Comparison of ENCODE assay signal across 1 cellular context in genomic region chr10:71713135-71714040, GRCh38.
TF ChIP-seq lines count a peak whose summit lies in the region.

No MANE protein-coding gene starts in this region.

TF ChIP-seq in K562, 482 proteins besides CTCF, POLR2A, EP300 and RAD21 (continued from another document and continues in another):
- peak; percentile 31; the same call in 1 of the 2 replicates for TF ChIP-seq ZNF41 (CRISPR knock-in tag; conservative IDR thresholded peaks at IDR 0.05)
- TF ChIP-seq, protein P1, sequence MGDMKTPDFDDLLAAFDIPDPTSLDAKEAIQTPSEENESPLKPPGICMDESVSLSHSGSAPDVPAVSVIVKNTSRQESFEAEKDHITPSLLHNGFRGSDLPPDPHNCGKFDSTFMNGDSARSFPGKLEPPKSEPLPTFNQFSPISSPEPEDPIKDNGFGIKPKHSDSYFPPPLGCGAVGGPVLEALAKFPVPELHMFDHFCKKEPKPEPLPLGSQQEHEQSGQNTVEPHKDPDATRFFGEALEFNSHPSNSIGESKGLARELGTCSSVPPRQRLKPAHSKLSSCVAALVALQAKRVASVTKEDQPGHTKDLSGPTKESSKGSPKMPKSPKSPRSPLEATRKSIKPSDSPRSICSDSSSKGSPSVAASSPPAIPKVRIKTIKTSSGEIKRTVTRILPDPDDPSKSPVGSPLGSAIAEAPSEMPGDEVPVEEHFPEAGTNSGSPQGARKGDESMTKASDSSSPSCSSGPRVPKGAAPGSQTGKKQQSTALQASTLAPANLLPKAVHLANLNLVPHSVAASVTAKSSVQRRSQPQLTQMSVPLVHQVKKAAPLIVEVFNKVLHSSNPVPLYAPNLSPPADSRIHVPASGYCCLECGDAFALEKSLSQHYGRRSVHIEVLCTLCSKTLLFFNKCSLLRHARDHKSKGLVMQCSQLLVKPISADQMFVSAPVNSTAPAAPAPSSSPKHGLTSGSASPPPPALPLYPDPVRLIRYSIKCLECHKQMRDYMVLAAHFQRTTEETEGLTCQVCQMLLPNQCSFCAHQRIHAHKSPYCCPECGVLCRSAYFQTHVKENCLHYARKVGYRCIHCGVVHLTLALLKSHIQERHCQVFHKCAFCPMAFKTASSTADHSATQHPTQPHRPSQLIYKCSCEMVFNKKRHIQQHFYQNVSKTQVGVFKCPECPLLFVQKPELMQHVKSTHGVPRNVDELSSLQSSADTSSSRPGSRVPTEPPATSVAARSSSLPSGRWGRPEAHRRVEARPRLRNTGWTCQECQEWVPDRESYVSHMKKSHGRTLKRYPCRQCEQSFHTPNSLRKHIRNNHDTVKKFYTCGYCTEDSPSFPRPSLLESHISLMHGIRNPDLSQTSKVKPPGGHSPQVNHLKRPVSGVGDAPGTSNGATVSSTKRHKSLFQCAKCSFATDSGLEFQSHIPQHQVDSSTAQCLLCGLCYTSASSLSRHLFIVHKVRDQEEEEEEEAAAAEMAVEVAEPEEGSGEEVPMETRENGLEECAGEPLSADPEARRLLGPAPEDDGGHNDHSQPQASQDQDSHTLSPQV (IDR thresholded peaks at IDR 0.05): peak; percentile 52
- TF ChIP-seq PHF20 (IDR thresholded peaks at IDR 0.05; ENCODE audit: partially characterized antibody): peak; percentile 73
- TF ChIP-seq ZNF695 (CRISPR knock-in tag; IDR thresholded peaks at IDR 0.05): 0 out of 2 replicates have a peak, but pooled peaks have one; percentile 51
- peak in 1 of 2 experiments; percentile 71; a peak in 2 of 4 replicates for TF ChIP-seq ZNF639 (CRISPR knock-in tag; conservative IDR thresholded peaks at IDR 0.05 in 1 of 2, IDR thresholded peaks at IDR 0.05 in 1 of 2)
- peak; percentile 67 for TF ChIP-seq ZNF584 (CRISPR knock-in tag; IDR thresholded peaks at IDR 0.05; ENCODE audit: low read depth)
- TF ChIP-seq ZNF175 (CRISPR knock-in tag; IDR thresholded peaks at IDR 0.05; ENCODE audit: low read depth): peak; percentile 84
- peak; percentile 34 for TF ChIP-seq HMGN3 (IDR thresholded peaks at IDR 0.05; ENCODE audit: borderline replicate concordance, extremely low read depth, insufficient read length, low read depth, low read length)
- peak; percentile 29; the same call in 1 of the 2 replicates for TF ChIP-seq NFIC (IDR thresholded peaks at IDR 0.05)
- no peak for TF ChIP-seq TRIM28 (IDR thresholded peaks at IDR 0.05)
- TF ChIP-seq NR2F6 (CRISPR knock-in tag; IDR thresholded peaks at IDR 0.05): no peak
- 0 out of 2 replicates have a peak, but pooled peaks have one; percentile 26 for TF ChIP-seq PHF8 (IDR thresholded peaks at IDR 0.05; ENCODE audit: borderline replicate concordance, low read length)
- 0 out of 2 replicates have a peak, but pooled peaks have one; percentile 41 for TF ChIP-seq THRB (CRISPR knock-in tag; conservative IDR thresholded peaks at IDR 0.05)
- TF ChIP-seq NFYB (IDR thresholded peaks at IDR 0.05; ENCODE audit: extremely low read depth, insufficient read length): no peak
- TF ChIP-seq OTX1 (CRISPR knock-in tag; IDR thresholded peaks at IDR 0.05): peak; percentile 78
- 0 out of 2 replicates have a peak, but pooled peaks have one; percentile 40 for TF ChIP-seq CREB3 (tag; conservative IDR thresholded peaks at IDR 0.05; ENCODE audit: low read depth)
- peak; percentile 64; the same call in 1 of the 2 replicates for TF ChIP-seq ZKSCAN8 (CRISPR knock-in tag; IDR thresholded peaks at IDR 0.05)
- TF ChIP-seq ZBTB9 (CRISPR knock-in tag; IDR thresholded peaks at IDR 0.05): 0 out of 2 replicates have a peak, but pooled peaks have one; percentile 39
- no peak for TF ChIP-seq EGR1 (conservative IDR thresholded peaks at IDR 0.05)
- TF ChIP-seq ZNF76 (CRISPR knock-in tag; IDR thresholded peaks at IDR 0.05; ENCODE audit: borderline replicate concordance): peak; percentile 73; the same call in 1 of the 2 replicates
- TF ChIP-seq RHOXF2B (CRISPR knock-in tag; conservative IDR thresholded peaks at IDR 0.05): 0 out of 2 replicates have a peak, but pooled peaks have one; percentile 50
- no peak for TF ChIP-seq ZNF24 (IDR thresholded peaks at IDR 0.05)
- peak; percentile 47; the same call in 1 of the 2 replicates for TF ChIP-seq NR4A1 (CRISPR knock-in tag; IDR thresholded peaks at IDR 0.05)
- TF ChIP-seq NR4A1 (tag; IDR thresholded peaks at IDR 0.05): no peak
- no peak for TF ChIP-seq RB1 (IDR thresholded peaks at IDR 0.05; ENCODE audit: low read depth)
- TF ChIP-seq ZNF134 (CRISPR knock-in tag; conservative IDR thresholded peaks at IDR 0.05): 0 out of 2 replicates have a peak, but pooled peaks have one; percentile 14
- peak; percentile 28; the same call in 1 of the 2 replicates for TF ChIP-seq RBFOX2 (IDR thresholded peaks at IDR 0.05; ENCODE audit: low read depth, low read length)
- 0 out of 2 replicates have a peak, but pooled peaks have one; percentile 26 for TF ChIP-seq ZNF79 (CRISPR knock-in tag; IDR thresholded peaks at IDR 0.05; ENCODE audit: low read depth)
- peak; percentile 83; the same call in 1 of the 2 replicates for TF ChIP-seq ZFPM2 (CRISPR knock-in tag; IDR thresholded peaks at IDR 0.05)
- peak; percentile 38; the same call in 1 of the 2 replicates for TF ChIP-seq NFXL1 (CRISPR knock-in tag; IDR thresholded peaks at IDR 0.05)
- TF ChIP-seq, protein P2, sequence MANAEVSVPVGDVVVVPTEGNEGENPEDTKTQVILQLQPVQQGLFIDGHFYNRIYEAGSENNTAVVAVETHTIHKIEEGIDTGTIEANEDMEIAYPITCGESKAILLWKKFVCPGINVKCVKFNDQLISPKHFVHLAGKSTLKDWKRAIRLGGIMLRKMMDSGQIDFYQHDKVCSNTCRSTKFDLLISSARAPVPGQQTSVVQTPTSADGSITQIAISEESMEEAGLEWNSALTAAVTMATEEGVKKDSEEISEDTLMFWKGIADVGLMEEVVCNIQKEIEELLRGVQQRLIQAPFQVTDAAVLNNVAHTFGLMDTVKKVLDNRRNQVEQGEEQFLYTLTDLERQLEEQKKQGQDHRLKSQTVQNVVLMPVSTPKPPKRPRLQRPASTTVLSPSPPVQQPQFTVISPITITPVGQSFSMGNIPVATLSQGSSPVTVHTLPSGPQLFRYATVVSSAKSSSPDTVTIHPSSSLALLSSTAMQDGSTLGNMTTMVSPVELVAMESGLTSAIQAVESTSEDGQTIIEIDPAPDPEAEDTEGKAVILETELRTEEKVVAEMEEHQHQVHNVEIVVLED (CRISPR knock-in tag; IDR thresholded peaks at IDR 0.05): 0 out of 2 replicates have a peak, but pooled peaks have one; percentile 17
- TF ChIP-seq RAD51 (IDR thresholded peaks at IDR 0.05; ENCODE audit: borderline replicate concordance, low read depth): no peak
- peak; percentile 77 for TF ChIP-seq ELF1 (tag; IDR thresholded peaks at IDR 0.05)
- TF ChIP-seq GABPA (tag; conservative IDR thresholded peaks at IDR 0.05; ENCODE audit: low read depth): 0 out of 2 replicates have a peak, but pooled peaks have one; percentile 17
- TF ChIP-seq, protein P3, sequence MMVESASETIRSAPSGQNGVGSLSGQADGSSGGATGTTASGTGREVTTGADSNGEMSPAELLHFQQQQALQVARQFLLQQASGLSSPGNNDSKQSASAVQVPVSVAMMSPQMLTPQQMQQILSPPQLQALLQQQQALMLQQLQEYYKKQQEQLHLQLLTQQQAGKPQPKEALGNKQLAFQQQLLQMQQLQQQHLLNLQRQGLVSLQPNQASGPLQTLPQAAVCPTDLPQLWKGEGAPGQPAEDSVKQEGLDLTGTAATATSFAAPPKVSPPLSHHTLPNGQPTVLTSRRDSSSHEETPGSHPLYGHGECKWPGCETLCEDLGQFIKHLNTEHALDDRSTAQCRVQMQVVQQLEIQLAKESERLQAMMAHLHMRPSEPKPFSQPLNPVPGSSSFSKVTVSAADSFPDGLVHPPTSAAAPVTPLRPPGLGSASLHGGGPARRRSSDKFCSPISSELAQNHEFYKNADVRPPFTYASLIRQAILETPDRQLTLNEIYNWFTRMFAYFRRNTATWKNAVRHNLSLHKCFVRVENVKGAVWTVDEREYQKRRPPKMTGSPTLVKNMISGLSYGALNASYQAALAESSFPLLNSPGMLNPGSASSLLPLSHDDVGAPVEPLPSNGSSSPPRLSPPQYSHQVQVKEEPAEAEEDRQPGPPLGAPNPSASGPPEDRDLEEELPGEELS (CRISPR knock-in tag; IDR thresholded peaks at IDR 0.05; ENCODE audit: borderline replicate concordance): no peak
- TF ChIP-seq ZNF395 (CRISPR knock-in tag; IDR thresholded peaks at IDR 0.05): peak; percentile 36
- TF ChIP-seq ZNF133 (CRISPR knock-in tag; IDR thresholded peaks at IDR 0.05): 0 out of 2 replicates have a peak, but pooled peaks have one; percentile 15
- TF ChIP-seq BRD4 (IDR thresholded peaks at IDR 0.05): peak; percentile 88; the same call in 1 of the 2 replicates
- no peak for TF ChIP-seq ATF1 (CRISPR knock-in tag; IDR thresholded peaks at IDR 0.05)
- TF ChIP-seq ATF1 (tag; IDR thresholded peaks at IDR 0.05): peak; percentile 43; the same call in 1 of the 2 replicates
- peak; percentile 38; the same call in 1 of the 2 replicates for TF ChIP-seq HIVEP1 (CRISPR knock-in tag; IDR thresholded peaks at IDR 0.05)
- TF ChIP-seq, protein P4, sequence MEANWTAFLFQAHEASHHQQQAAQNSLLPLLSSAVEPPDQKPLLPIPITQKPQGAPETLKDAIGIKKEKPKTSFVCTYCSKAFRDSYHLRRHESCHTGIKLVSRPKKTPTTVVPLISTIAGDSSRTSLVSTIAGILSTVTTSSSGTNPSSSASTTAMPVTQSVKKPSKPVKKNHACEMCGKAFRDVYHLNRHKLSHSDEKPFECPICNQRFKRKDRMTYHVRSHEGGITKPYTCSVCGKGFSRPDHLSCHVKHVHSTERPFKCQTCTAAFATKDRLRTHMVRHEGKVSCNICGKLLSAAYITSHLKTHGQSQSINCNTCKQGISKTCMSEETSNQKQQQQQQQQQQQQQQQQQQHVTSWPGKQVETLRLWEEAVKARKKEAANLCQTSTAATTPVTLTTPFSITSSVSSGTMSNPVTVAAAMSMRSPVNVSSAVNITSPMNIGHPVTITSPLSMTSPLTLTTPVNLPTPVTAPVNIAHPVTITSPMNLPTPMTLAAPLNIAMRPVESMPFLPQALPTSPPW (CRISPR knock-in tag; IDR thresholded peaks at IDR 0.05): peak; percentile 60; the same call in 1 of the 2 replicates
- TF ChIP-seq TBL1XR1 (IDR thresholded peaks at IDR 0.05; ENCODE audit: low read length in 2 of 2): no peak
- TF ChIP-seq ZBTB17 (CRISPR knock-in tag; IDR thresholded peaks at IDR 0.05): 0 out of 2 replicates have a peak, but pooled peaks have one; percentile 53
- TF ChIP-seq, protein P5, sequence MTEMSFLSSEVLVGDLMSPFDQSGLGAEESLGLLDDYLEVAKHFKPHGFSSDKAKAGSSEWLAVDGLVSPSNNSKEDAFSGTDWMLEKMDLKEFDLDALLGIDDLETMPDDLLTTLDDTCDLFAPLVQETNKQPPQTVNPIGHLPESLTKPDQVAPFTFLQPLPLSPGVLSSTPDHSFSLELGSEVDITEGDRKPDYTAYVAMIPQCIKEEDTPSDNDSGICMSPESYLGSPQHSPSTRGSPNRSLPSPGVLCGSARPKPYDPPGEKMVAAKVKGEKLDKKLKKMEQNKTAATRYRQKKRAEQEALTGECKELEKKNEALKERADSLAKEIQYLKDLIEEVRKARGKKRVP (CRISPR knock-in tag; IDR thresholded peaks at IDR 0.05): 0 out of 2 replicates have a peak, but pooled peaks have one; percentile 45
